Comparison of ENCODE assay signal across 10 cellular contexts in genomic region chr3:46913644-46914043, GRCh38. TPM values are rescaled to one million over a fixed set of nuclear protein-coding genes. Genes with fewer than 3 reads are reported as not detected.
DNase-seq lines count a peak whose midpoint lies in the region; ATAC-seq and TF ChIP-seq lines count a peak whose summit lies in the region.
"Had no signal": no experiment of that assay in that cellular context is flagged by ENCODE, and none has a peak within 500 bp of the region (broad histone marks: within the 10 kb centered on the region; RNA-seq: fewer than 3 reads in every experiment).

No MANE protein-coding gene starts in this region.

- H3K27me3 ChIP-seq in osteoblast (ENCODE audit: insufficient read depth, low read length) (no peaks in the 10 kb centered on the region), gastrocnemius medialis (no peaks in the 10 kb centered on the region)

- in situ Hi-C loops in gastrocnemius medialis (cut with MboI; ENCODE audit: low sequenced_read_pairs in 4 of 4) = loop anchor here in 3 of 4 donors (5.0 to 10.0 kb wide), 3 partner anchors 71 to 211 kb away; partner anchors contain the start of genes PRSS50 (in 2 of the 3) and TMIE (in 1 of the 3)

- H3K27ac ChIP-seq in osteoblast (ENCODE audit: low read depth, low read length) (no peak overlapping the region), gastrocnemius medialis (peak overlapping the region in 2 of 4 donors; percentile 42 to 49)

- peaks cover 20% of the 10 kb centered on the region for H3K4me1 ChIP-seq in osteoblast (ENCODE audit: insufficient read depth, low read length)
- H3K4me1 ChIP-seq in gastrocnemius medialis = peaks cover 14 to 16% of the 10 kb centered on the region in 2 donors

- H4K20me1 ChIP-seq in osteoblast (ENCODE audit: insufficient read depth, low read length) = no peaks in the 10 kb centered on the region

- H3K4me3 ChIP-seq in cardiac fibroblast (replicated peaks in 1 of 2; ENCODE audit: low read depth in 2 of 2, low read length in 2 of 2) = no peak overlapping the region
- no peak overlapping the region for H3K4me3 ChIP-seq in osteoblast (ENCODE audit: insufficient read depth, low read length)
- H3K4me3 ChIP-seq in gastrocnemius medialis = no peak overlapping the region

- H3K4me2 ChIP-seq in osteoblast (ENCODE audit: insufficient read depth, low read length) = peak overlapping the region; percentile 29

- TF ChIP-seq CTCF in cardiac fibroblast (IDR thresholded peaks at IDR 0.05; ENCODE audit: low read depth, low read length) (no peak), osteoblast (IDR thresholded peaks at IDR 0.05; ENCODE audit: extremely low read depth, low read depth, low read length) (no peak), gastrocnemius medialis (IDR thresholded peaks at IDR 0.05 in 4 of 5, conservative IDR thresholded peaks at IDR 0.05 in 1 of 5) (no peak)

- no peak for ATAC-seq in gastrocnemius medialis

- no peak for TF ChIP-seq POLR2A in gastrocnemius medialis (IDR thresholded peaks at IDR 0.05)

- no peak overlapping the region for H2AFZ ChIP-seq in osteoblast (ENCODE audit: low read length)

- no peaks in the 10 kb centered on the region for H3K9me3 ChIP-seq in osteoblast (ENCODE audit: low read depth, low read length)
- no peaks in the 10 kb centered on the region for H3K9me3 ChIP-seq in gastrocnemius medialis

- no peaks in the 10 kb centered on the region for H3K79me2 ChIP-seq in osteoblast (ENCODE audit: insufficient read depth, low read length)

- peak; percentile 72 for DNase-seq in ELR (ENCODE audit: low read depth)
- DNase-seq in NCI-H2196 treated with DMSO at 0.1 percent for 48 hours (lab: John Stamatoyannopoulos, UW; ENCODE audit: unreplicated experiment) = peak; percentile 76
- DNase-seq in cardiac fibroblast (ENCODE audit: low read depth in 2 of 2) = peak; percentile 80 to 86
- DNase-seq in osteoblast (ENCODE audit: insufficient read length, low spot score, missing footprints) = peak; percentile 36
- DNase-seq in activated CD4-positive, CD25-positive, alpha-beta regulatory T cell treated with anti-CD3 and anti-CD28 coated beads, Interleukin-2, amount 50 U/mL, for 72 hours = no peak
- DNase-seq in CD1c-positive myeloid dendritic cell (ENCODE audit: extremely low spot score) = no peak
- DNase-seq in gastrocnemius medialis = no peak
- DNase-seq in NCI-H1436 (lab: John Stamatoyannopoulos, UW) = no peak
- DNase-seq: NCI-H1436 treated with DMSO at 0.1 percent for 48 hours, nephron progenitor cell had no signal

- intact Hi-C loops in gastrocnemius medialis (cut with DNase I; ENCODE audit: low total_unique reads) = no loop called here

- peaks cover 15% of the 10 kb centered on the region for H3K36me3 ChIP-seq in osteoblast (ENCODE audit: insufficient read depth, low read length)
- peaks cover 0 to 19% of the 10 kb centered on the region in 2 donors for H3K36me3 ChIP-seq in gastrocnemius medialis

RNA-seq across cellular contexts. Expression of gene PTH1R, which starts 36.1 kb away (rescaled TPM):
- total RNA-seq in osteoblast (0.29 and 0.36 TPM in 2 replicates), gastrocnemius medialis (1 to 10 TPM; 2.3 to 7.9 (median 7.3) TPM)

RNA-seq across cellular contexts. Expression of gene MYL3, which starts 50.4 kb away (rescaled TPM):
- not detected in 2 replicates for total RNA-seq in osteoblast
- 100 to 1,000 TPM in 2 of 4 donors, 10 to 100 TPM in 2; 42.5 to 544 (median 281) TPM for total RNA-seq in gastrocnemius medialis

Comparison
In these comparisons a context has a peak if more than half of its experiments do, and no peak if none do; other contexts are left out.
1. DNase-seq: peak in ELR (single experiment), NCI-H2196 treated with DMSO at 0.1 percent for 48 hours (single experiment), cardiac fibroblast (2 of 2) and osteoblast (single experiment); none in activated CD4-positive, CD25-positive, alpha-beta regulatory T cell treated with anti-CD3 and anti-CD28 coated beads, Interleukin-2, amount 50 U/mL, for 72 hours (single experiment), CD1c-positive myeloid dendritic cell (single experiment), gastrocnemius medialis (0 of 2) and NCI-H1436 (single experiment).
2. RNA of gene MYL3, which starts 50.4 kb away (total RNA-seq): 42.5 to 544 TPM in gastrocnemius medialis; not detected in osteoblast; every median in the first group is over 10 times any median in the second.